ENCODE assay signal across 8 cellular contexts in genomic region chr4:82429728-82430192, GRCh38. TPM values are rescaled to one million over a fixed set of nuclear protein-coding genes. Genes with fewer than 3 reads are reported as not detected.
DNase-seq lines count a peak whose midpoint lies in the region; ATAC-seq, FAIRE-seq and TF ChIP-seq lines count a peak whose summit lies in the region.

No MANE protein-coding gene starts in this region.

- H3K9ac ChIP-seq in astrocyte (ENCODE audit: low read length) (peak overlapping the region; percentile 98), stomach smooth muscle (ENCODE audit: low read length in 2 of 2) (peak overlapping the region; percentile 89 to 99)

- H3K27me3 Mint-ChIP-seq in CD14-positive monocyte (ENCODE audit: low read depth in 3 of 3) (no peaks in the 10 kb centered on the region), astrocyte (ENCODE audit: low read depth, unreplicated experiment) (no peaks in the 10 kb centered on the region)

- H3K79me2 ChIP-seq in astrocyte (ENCODE audit: insufficient read depth, low read length): peaks cover 94% of the 10 kb centered on the region

- H3K27ac ChIP-seq in astrocyte (ENCODE audit: low read depth, low read length) (peak overlapping the region; percentile 98), layer of hippocampus (ENCODE audit: low read depth, low read length) (peak overlapping the region; percentile 94), stomach smooth muscle (ENCODE audit: low read length) (peak overlapping the region; percentile 94)

- no peaks in the 10 kb centered on the region for H3K9me3 ChIP-seq in astrocyte (ENCODE audit: insufficient read depth, low read depth, low read length)
- no peaks in the 10 kb centered on the region for H3K9me3 ChIP-seq in stomach smooth muscle (ENCODE audit: control insufficient read depth in 2 of 2, low read length in 2 of 2)

- peak; percentile 21 for ATAC-seq in GM19455 (IDR thresholded peaks at IDR 0.05; ENCODE audit: unreplicated experiment)
- ATAC-seq in GM21786 (IDR thresholded peaks at IDR 0.05; ENCODE audit: unreplicated experiment): no peak

- TF ChIP-seq CTCF in CD14-positive monocyte (IDR thresholded peaks at IDR 0.05): peak; percentile 71
- TF ChIP-seq CTCF in LNCaP clone FGC (IDR thresholded peaks at IDR 0.05; ENCODE audit: control insufficient read depth, extremely low read depth, insufficient read depth): no peak
- TF ChIP-seq CTCF in astrocyte (IDR thresholded peaks at IDR 0.05; ENCODE audit: insufficient read depth, low read depth, low read length): no peak

- H3K27me3 ChIP-seq in astrocyte (ENCODE audit: insufficient read depth, low read length): no peaks in the 10 kb centered on the region
- H3K27me3 ChIP-seq in layer of hippocampus (ENCODE audit: control insufficient read depth, insufficient read depth, low read length): no peaks in the 10 kb centered on the region
- H3K27me3 ChIP-seq in stomach smooth muscle (ENCODE audit: control insufficient read depth in 1 of 2, insufficient read depth in 2 of 2, low read length in 2 of 2): no peaks in the 10 kb centered on the region

- intact Hi-C loops in CD14-positive monocyte (cut with micrococcal nuclease): loop anchor here (2.0 to 10.0 kb wide), 4 partner anchors 55 to 475 kb away; partner anchors contain the start of gene THAP9 (in 1 of the 2)

- H3K9me3 Mint-ChIP-seq in CD14-positive monocyte: peaks cover 0 to 2% (median 0%) of the 10 kb centered on the region in 7 donors
- H3K9me3 Mint-ChIP-seq in astrocyte (ENCODE audit: unreplicated experiment): no peaks in the 10 kb centered on the region

- peaks cover 38% of the 10 kb centered on the region for H3K36me3 ChIP-seq in astrocyte (ENCODE audit: insufficient read depth, low read length)
- H3K36me3 ChIP-seq in stomach smooth muscle (ENCODE audit: control insufficient read depth in 2 of 2, insufficient read depth in 2 of 2, low read length in 2 of 2): peaks cover 8 to 16% of the 10 kb centered on the region in 2 donors

- DNase-seq in CD14-positive monocyte (ENCODE audit: low spot score) (no peak), LNCaP clone FGC (ENCODE audit: low read depth) (no peak), astrocyte (ENCODE audit: low read depth) (peak; percentile 32), SHP77 (lab: John Stamatoyannopoulos, UW) (no peak)

- H3K36me3 Mint-ChIP-seq in CD14-positive monocyte (peaks cover 33 to 47% of the 10 kb centered on the region in 2 donors), astrocyte (ENCODE audit: low read depth, unreplicated experiment) (peaks cover 17% of the 10 kb centered on the region)

- peak overlapping the region; percentile 96 to 99 (median 98) for H3K27ac Mint-ChIP-seq in CD14-positive monocyte
- H3K27ac Mint-ChIP-seq in astrocyte (ENCODE audit: unreplicated experiment): peak overlapping the region; percentile 99

- no peak for FAIRE-seq in astrocyte (lab: Jason Lieb, UNC)

- H3K4me1 ChIP-seq in astrocyte (ENCODE audit: insufficient read depth, low read length) (peaks cover 24% of the 10 kb centered on the region), stomach smooth muscle (ENCODE audit: control insufficient read depth, insufficient read depth, low read length) (peaks cover 20% of the 10 kb centered on the region)

- H3K4me3 ChIP-seq in LNCaP clone FGC (ENCODE audit: low read depth, low read length) (peak overlapping the region; percentile 84), astrocyte (ENCODE audit: insufficient read depth, low read depth, low read length) (peak overlapping the region; percentile 99), stomach smooth muscle (ENCODE audit: low read length in 2 of 2) (peak overlapping the region; percentile 85 to 95)

- H3K4me2 ChIP-seq in astrocyte (ENCODE audit: low read length): peak overlapping the region; percentile 95

- H3K4me1 Mint-ChIP-seq in CD14-positive monocyte (peaks cover 44% of the 10 kb centered on the region), astrocyte (ENCODE audit: low read depth, unreplicated experiment) (peaks cover 23% of the 10 kb centered on the region)

- H2AFZ ChIP-seq in astrocyte (ENCODE audit: low read depth, low read length): peak overlapping the region; percentile 61

- H3K4me3 Mint-ChIP-seq in CD14-positive monocyte (peak overlapping the region; percentile 99), astrocyte (ENCODE audit: unreplicated experiment) (peak overlapping the region; percentile 97)

- peaks cover 74% of the 10 kb centered on the region for H4K20me1 ChIP-seq in astrocyte (ENCODE audit: insufficient read depth, low read length)

RNA-seq across cellular contexts. Expression of gene HNRNPDL, which starts 0.5 kb away (rescaled TPM):
- polyA plus RNA-seq in CD14-positive monocyte: 100 to 1,000 TPM in 1 of 2 donors, 10 to 100 TPM in 1; 89.8 to 112 TPM
- total RNA-seq in astrocyte: 205 and 220 TPM in 2 replicates

RNA-seq across cellular contexts. Expression of gene ENOPH1, which starts 0.6 kb away (rescaled TPM):
- 10 to 100 TPM; 22.0 to 23.4 TPM for polyA plus RNA-seq in CD14-positive monocyte
- 32.0 and 32.6 TPM in 2 replicates for total RNA-seq in astrocyte

RNA-seq across cellular contexts. Expression of gene HNRNPD, which starts 56.0 kb away (rescaled TPM):
- polyA plus RNA-seq in CD14-positive monocyte: 100 to 1,000 TPM in 1 of 2 donors, 10 to 100 TPM in 1; 97.6 to 149 TPM
- 142 and 162 TPM in 2 replicates for total RNA-seq in astrocyte
